ENCODE assay signal across 18 cellular contexts in genomic region chr12:51225800-51226199, GRCh38.
A peak's percentile ranks its signal among the peaks of the same experiment; 100 is the strongest.
DNase-seq lines count a peak whose midpoint lies in the region; ATAC-seq and TF ChIP-seq lines count a peak whose summit lies in the region.
"Had no signal": no experiment of that assay in that cellular context is flagged by ENCODE, and none has a peak within 500 bp of the region (broad histone marks: within the 10 kb centered on the region; RNA-seq: fewer than 3 reads in every experiment).

No MANE protein-coding gene starts in this region.

- no peak for TF ChIP-seq CTCF in VCaP (conservative IDR thresholded peaks at IDR 0.05)

- ATAC-seq in GM21360 (IDR thresholded peaks at IDR 0.05; ENCODE audit: unreplicated experiment) (no peak), HG02970 (IDR thresholded peaks at IDR 0.05; ENCODE audit: low FRiP score, unreplicated experiment) (no peak)

- H3K27ac ChIP-seq in VCaP, result peak overlapping the region; percentile 95
- H3K27ac ChIP-seq in caudate nucleus (ENCODE audit: low read depth, low read length), result peak overlapping the region; percentile 50
- H3K27ac ChIP-seq: BLaER1, C4-2B had no signal

- DNase-seq in NCI-H526 (lab: John Stamatoyannopoulos, UW) (peak; percentile 24 to 52), caudate nucleus (lab: John Stamatoyannopoulos, UW) (peak in 1 of 61 donors; percentile 64), putamen (ENCODE audit: low spot score) (peak; percentile 51), NCI-H146 (lab: John Stamatoyannopoulos, UW) (no peak)
- DNase-seq in stimulated activated CD4-positive, alpha-beta T cell treated with anti-CD3 and anti-CD28 coated beads, Interleukin-2, amount 100 ng/mL, for 24 hours, result no peak
- DNase-seq: ACHN; AML-193; CD4-positive, alpha-beta T cell; DMS53; DMS79 treated with DMSO at 0.1 percent for 48 hours; GF-D8; GOT3; HFFc6 had no signal

Comparison
In these comparisons a context has a peak if more than half of its experiments do, and no peak if none do; other contexts are left out.
1. DNase-seq: peak in NCI-H526 (2 of 2) and putamen (single experiment); none in stimulated activated CD4-positive, alpha-beta T cell treated with anti-CD3 and anti-CD28 coated beads, Interleukin-2, amount 100 ng/mL, for 24 hours (0 of 2) and NCI-H146 (single experiment).